26 cellular contexts compared by ENCODE assay signal in the genomic region with DNA sequence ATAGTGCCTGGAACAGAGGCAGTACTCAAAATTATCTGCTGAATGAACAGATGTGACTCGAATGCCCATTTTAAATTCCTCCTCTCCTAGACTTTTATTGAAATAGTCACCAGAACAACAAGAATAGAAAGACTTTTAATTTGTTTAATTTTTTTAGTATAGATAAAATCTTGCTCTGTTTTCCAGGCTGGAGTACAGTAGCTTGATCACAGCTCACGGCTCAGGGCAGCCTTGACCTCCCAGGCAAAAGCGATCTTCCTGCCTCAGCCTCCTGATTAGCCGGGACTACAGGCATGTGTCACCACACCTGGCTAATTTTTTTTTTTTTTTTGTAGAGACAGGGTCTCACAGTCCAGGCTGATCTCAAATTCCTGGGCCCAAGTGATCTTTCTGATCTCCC.
"Had no signal": no experiment of that assay in that cellular context is flagged by ENCODE, and none has a peak within 500 bp of the region (broad histone marks: within the 10 kb centered on the region; RNA-seq: fewer than 3 reads in every experiment).

No MANE protein-coding gene starts in this region.

- H3K27me3 ChIP-seq: stomach, suprapubic skin, testis, thyroid gland, tibial artery, tibial nerve, transverse colon, upper lobe of left lung, upper lobe of right lung, uterus, vagina had no signal

- ATAC-seq: stimulated activated effector memory CD8-positive, alpha-beta T cell treated with anti-CD3 and anti-CD28 coated beads, Interleukin-12 subunit alpha, Interleukin-12 subunit beta, amount 100 ng/mL, for 72 hours; stimulated activated memory B cell treated with anti-CD40 and anti-IgM and Interleukin-4, amounts not matched to agents 10 μg/mL and 1 μg/mL and 100 μg/mL, for 72 hours; stimulated activated naive B cell treated with anti-CD40 and anti-IgM and Interleukin-4, amounts not matched to agents 10 μg/mL and 1 μg/mL and 100 μg/mL, for 72 hours; stimulated activated naive CD8-positive, alpha-beta T cell treated with anti-CD3 and anti-CD28 coated beads, Interleukin-15, amount 100 ng/mL, for 72 hours; stimulated activated naive CD8-positive, alpha-beta T cell treated with anti-CD3 and anti-CD28 coated beads, Interleukin-15, Interleukin-2, amounts not matched to agents 100 U/mL and 50 U/mL, for 24 hours; upper lobe of right lung had no signal

- H3K9me3 ChIP-seq: stomach, suprapubic skin, testis, thoracic aorta, thyroid gland, tibial artery, tibial nerve, transverse colon, upper lobe of left lung, upper lobe of right lung, uterus, vagina had no signal

- DNase-seq: stimulated activated CD4-positive, alpha-beta T cell treated with anti-CD3 and anti-CD28 coated beads, Interleukin-2, amount 100 ng/mL, for 48 hours; stimulated activated CD4-positive, alpha-beta T cell treated with anti-CD3 and anti-CD28 coated beads, Interleukin-4, amount 100 ng/mL, for 1 hour; stimulated activated CD4-positive, alpha-beta T cell treated with anti-CD3 and anti-CD28 coated beads, Interleukin-4, amount 100 ng/mL, for 24 hours; stimulated activated CD4-positive, alpha-beta T cell treated with anti-CD3 and anti-CD28 coated beads, Interleukin-4, amount 100 ng/mL, for 4 hours; stimulated activated CD8-positive, alpha-beta memory T cell treated with anti-CD3 and anti-CD28 coated beads, Interleukin-4, amount 100 ng/mL, for 48 hours; stimulated activated naive B cell treated with anti-CD40 and anti-IgM and Interleukin-4, amounts not matched to agents 10 μg/mL and 1 μg/mL and 100 μg/mL, for 72 hours; stimulated activated naive CD4-positive, alpha-beta T cell; stimulated activated naive CD4-positive, alpha-beta T cell treated with Interleukin-2 at 50 U/mL for 16 hours; stimulated activated naive CD8-positive, alpha-beta T cell treated with anti-CD3 and anti-CD28 coated beads, Interleukin-15, amount 100 ng/mL, for 72 hours; stimulated activated naive CD8-positive, alpha-beta T cell treated with anti-CD3 and anti-CD28 coated beads, Interleukin-15, Interleukin-2, amounts not matched to agents 100 U/mL and 50 U/mL, for 24 hours; stomach; substantia nigra; testis; thyroid gland; tibial artery; transverse colon; trophoblast cell; upper lobe of left lung; upper lobe of right lung; uterus had no signal

- H3K4me3 ChIP-seq: stomach, suprapubic skin, testis, thoracic aorta, thyroid gland, tibial artery, tibial nerve, transverse colon, upper lobe of left lung, upper lobe of right lung, uterus, vagina had no signal

- H3K4me1 ChIP-seq: stomach, suprapubic skin, testis, thyroid gland, tibial artery, tibial nerve, transverse colon, upper lobe of left lung, upper lobe of right lung, uterus, vagina had no signal

- H3K27ac ChIP-seq: stomach, suprapubic skin, testis, thoracic aorta, thyroid gland, tibial artery, tibial nerve, transverse colon, upper lobe of left lung, upper lobe of right lung, uterus, vagina had no signal

- H3K36me3 ChIP-seq: stomach, suprapubic skin, thoracic aorta, thyroid gland, tibial artery, tibial nerve, transverse colon, upper lobe of left lung, upper lobe of right lung, uterus, vagina had no signal
